17 cellular contexts compared by ENCODE assay signal in genomic region chr12:108101605-108102175, GRCh38. TPM values are rescaled to one million over a fixed set of nuclear protein-coding genes. Genes with fewer than 3 reads are reported as not detected.
DNase-seq lines count a peak whose midpoint lies in the region; ATAC-seq, FAIRE-seq and TF ChIP-seq lines count a peak whose summit lies in the region.
"Had no signal": no experiment of that assay in that cellular context is flagged by ENCODE, and none has a peak within 500 bp of the region (broad histone marks: within the 10 kb centered on the region; RNA-seq: fewer than 3 reads in every experiment).

No MANE protein-coding gene starts in this region.

- H3K27me3 ChIP-seq in GM12878 (replicated peaks in 1 of 2; ENCODE audit: control insufficient read depth in 2 of 2, insufficient read depth in 2 of 2, low read length in 1 of 2) = no peaks in the 10 kb centered on the region
- no peaks in the 10 kb centered on the region for H3K27me3 ChIP-seq in esophagus muscularis mucosa
- H3K27me3 ChIP-seq in neural progenitor cell = no peaks in the 10 kb centered on the region
- H3K27me3 ChIP-seq in CD8-positive, alpha-beta T cell (ENCODE audit: insufficient read depth, low read length) = no peaks in the 10 kb centered on the region
- H3K27me3 ChIP-seq in effector memory CD4-positive, alpha-beta T cell (replicated peaks; ENCODE audit: control insufficient read depth, insufficient read depth, low read length, poor library complexity, severe bottlenecking) = no peaks in the 10 kb centered on the region

- H3K9me3 Mint-ChIP-seq in stimulated activated memory B cell treated with anti-CD40 and anti-IgM and Interleukin-4, amounts not matched to agents 10 μg/mL and 1 μg/mL and 100 μg/mL, for 72 hours = no peaks in the 10 kb centered on the region
- no peaks in the 10 kb centered on the region for H3K9me3 Mint-ChIP-seq in neural progenitor cell
- no peaks in the 10 kb centered on the region for H3K9me3 Mint-ChIP-seq in CD8-positive, alpha-beta T cell
- H3K9me3 Mint-ChIP-seq: CD4-positive, alpha-beta T cell had no signal

- ATAC-seq in GM12878 = peak; percentile 41
- no peak for ATAC-seq in stimulated activated memory B cell treated with anti-CD40 and anti-IgM and Interleukin-4, amounts not matched to agents 10 μg/mL and 1 μg/mL and 100 μg/mL, for 72 hours
- ATAC-seq in CD8-positive, alpha-beta T cell = no peak

- H3K27ac ChIP-seq in GM12878 (ENCODE audit: control insufficient read depth, insufficient read depth) (no peak overlapping the region), esophagus muscularis mucosa (replicated peaks in 1 of 4) (peak overlapping the region in 3 of 4 donors; percentile 1 to 57 (median 9)), neural progenitor cell (no peak overlapping the region)
- H3K27ac ChIP-seq in CD8-positive, alpha-beta T cell (ENCODE audit: low read depth, low read length) = no peak overlapping the region
- H3K27ac ChIP-seq in effector memory CD4-positive, alpha-beta T cell (ENCODE audit: insufficient read depth, low read length, poor library complexity, severe bottlenecking) = no peak overlapping the region
- H3K27ac ChIP-seq: HL-60 had no signal

- no peaks in the 10 kb centered on the region for H3K9me3 ChIP-seq in GM12878 (replicated peaks; ENCODE audit: control insufficient read depth, insufficient read depth, low read length)
- no peaks in the 10 kb centered on the region for H3K9me3 ChIP-seq in esophagus muscularis mucosa
- no peaks in the 10 kb centered on the region for H3K9me3 ChIP-seq in neural progenitor cell (ENCODE audit: low read depth)
- no peaks in the 10 kb centered on the region for H3K9me3 ChIP-seq in CD8-positive, alpha-beta T cell (ENCODE audit: low read length)
- no peaks in the 10 kb centered on the region for H3K9me3 ChIP-seq in effector memory CD4-positive, alpha-beta T cell (ENCODE audit: control insufficient read depth, low read length)
- H3K9me3 ChIP-seq: HAP-1 had no signal

- no peak overlapping the region for H2AFZ ChIP-seq in GM12878 (ENCODE audit: control insufficient read depth, low read depth, low read length)
- no peak overlapping the region for H2AFZ ChIP-seq in neural progenitor cell (replicated peaks)

- WGBS in GM12878 (ENCODE audit: insufficient coverage, insufficient replicate concordance, low lambda C conversion rate, missing lambda C conversion rate) = 27% methylated on average over 3 of the region's 3 CpGs
- 65% methylated on average over 3 of the region's 3 CpGs for WGBS in esophagus muscularis mucosa

- BruUV-seq in GM12878 (replicated peaks; lab: Mats Ljungman, UMichigan) = no TSS peak

- RAD21 ChIA-PET in GM12878 (lab: Charles Lee; ENCODE audit: unreplicated experiment) = interaction anchor here (1.5 kb wide), 1 partner anchor 78 kb away, joined by 4 read pairs; no protein-coding TSS in a partner anchor

- H3K4me2 ChIP-seq in GM12878 (ENCODE audit: control insufficient read depth, insufficient read depth) (no peak overlapping the region), neural progenitor cell (no peak overlapping the region)

- TF ChIP-seq RAD21 in GM12878 (IDR thresholded peaks at IDR 0.05; ENCODE audit: insufficient read depth, low read depth, low read length) = no peak

- TF ChIP-seq CTCF in GM12878 (IDR thresholded peaks at IDR 0.05 in 2 of 3, conservative IDR thresholded peaks at IDR 0.05 in 1 of 3; ENCODE audit: control insufficient read depth in 2 of 3, extremely low read depth in 1 of 3, insufficient read depth in 1 of 3, low read depth in 3 of 3, low read length in 3 of 3) = no peak
- TF ChIP-seq CTCF in esophagus muscularis mucosa (IDR thresholded peaks at IDR 0.05) = no peak
- TF ChIP-seq CTCF in neural progenitor cell (IDR thresholded peaks at IDR 0.05) = no peak
- TF ChIP-seq CTCF in CD8-positive, alpha-beta T cell (IDR thresholded peaks at IDR 0.05) = no peak

- no peaks in the 10 kb centered on the region for H3K36me3 Mint-ChIP-seq in stimulated activated memory B cell treated with anti-CD40 and anti-IgM and Interleukin-4, amounts not matched to agents 10 μg/mL and 1 μg/mL and 100 μg/mL, for 72 hours
- H3K36me3 Mint-ChIP-seq in neural progenitor cell = no peaks in the 10 kb centered on the region
- H3K36me3 Mint-ChIP-seq in CD8-positive, alpha-beta T cell = no peaks in the 10 kb centered on the region

- intact Hi-C loops in GM12878 (cut with micrococcal nuclease; ENCODE audit: unreplicated experiment) = loop anchor here (5.0 to 10.0 kb wide), 2 partner anchors 91 to 353 kb away; no protein-coding TSS in a partner anchor
- intact Hi-C loops in esophagus muscularis mucosa (cut with DNase I) = no loop called here
- intact Hi-C loops in CD8-positive, alpha-beta T cell (cut with DNase I, micrococcal nuclease) = no loop called here

- POLR2A ChIA-PET in GM12878 (lab: Charles Lee) = interaction anchor here (0.5 kb wide), 1 partner anchor 409 kb away, joined by 3 read pairs; no protein-coding TSS in a partner anchor
- POLR2A ChIA-PET in CD8-positive, alpha-beta T cell (lab: Charles Lee) = no interaction called here

- no peaks in the 10 kb centered on the region for H3K4me1 Mint-ChIP-seq in stimulated activated memory B cell treated with anti-CD40 and anti-IgM and Interleukin-4, amounts not matched to agents 10 μg/mL and 1 μg/mL and 100 μg/mL, for 72 hours
- H3K4me1 Mint-ChIP-seq in neural progenitor cell = peaks cover 16% of the 10 kb centered on the region
- H3K4me1 Mint-ChIP-seq in CD8-positive, alpha-beta T cell (ENCODE audit: low read depth) = no peaks in the 10 kb centered on the region

- H3K4me3 ChIP-seq in GM12878 (no peak overlapping the region), esophagus muscularis mucosa (no peak overlapping the region), neural progenitor cell (no peak overlapping the region)
- no peak overlapping the region for H3K4me3 ChIP-seq in CD8-positive, alpha-beta T cell (ENCODE audit: low read depth, low read length)
- no peak overlapping the region for H3K4me3 ChIP-seq in effector memory CD4-positive, alpha-beta T cell (ENCODE audit: insufficient read depth, low read depth, low read length, poor library complexity, severe bottlenecking)
- H3K4me3 ChIP-seq: HAP-1 had no signal

- CTCF ChIA-PET in GM12878 (lab: Yijun Ruan, JAX) = interaction anchor here (1.2 to 1.4 kb wide), 3 partner anchors 10 to 356 kb away, joined by 3 to 4 read pairs (median 4); no protein-coding TSS in a partner anchor
- CTCF ChIA-PET in CD8-positive, alpha-beta T cell (lab: Charles Lee) = no interaction called here

- in situ Hi-C loops in GM12878 (cut with MboI) = no loop called here

- peaks cover 14% of the 10 kb centered on the region for H3K27me3 Mint-ChIP-seq in stimulated activated memory B cell treated with anti-CD40 and anti-IgM and Interleukin-4, amounts not matched to agents 10 μg/mL and 1 μg/mL and 100 μg/mL, for 72 hours
- peaks cover 8% of the 10 kb centered on the region for H3K27me3 Mint-ChIP-seq in neural progenitor cell (ENCODE audit: insufficient read depth, low read depth)
- H3K27me3 Mint-ChIP-seq in CD8-positive, alpha-beta T cell (ENCODE audit: low read depth) = peaks cover 14% of the 10 kb centered on the region

- H3K4me1 ChIP-seq in GM12878 (ENCODE audit: control insufficient read depth, insufficient read depth, low read length) (no peaks in the 10 kb centered on the region; the same call in 1 of the 2 replicates), esophagus muscularis mucosa (peaks cover 0 to 30% (median 22%) of the 10 kb centered on the region in 4 donors), neural progenitor cell (peaks cover under 1% of the 10 kb centered on the region)
- H3K4me1 ChIP-seq in CD8-positive, alpha-beta T cell (ENCODE audit: insufficient read depth, low read length) = no peaks in the 10 kb centered on the region
- H3K4me1 ChIP-seq in effector memory CD4-positive, alpha-beta T cell (ENCODE audit: control insufficient read depth, insufficient read depth, low read length, poor library complexity, severe bottlenecking) = no peaks in the 10 kb centered on the region
- H3K4me1 ChIP-seq: HAP-1 had no signal

- DNase-seq in ELF-1 (ENCODE audit: low read depth, low spot score) (peak; percentile 12), GM12878 (ENCODE audit: low read depth, low spot score) (no peak), esophagus muscularis mucosa (ENCODE audit: extremely low spot score) (no peak), neural progenitor cell (ENCODE audit: low spot score) (no peak)
- no peak for DNase-seq in CD8-positive, alpha-beta T cell
- no peak for DNase-seq in effector memory CD4-positive, alpha-beta T cell
- DNase-seq: ACHN; C1 segment of cervical spinal cord; CD4-positive, alpha-beta T cell; DND-41; GF-D8; Karpas-422 had no signal

- no peak for TF ChIP-seq POLR2A in GM12878 (IDR thresholded peaks at IDR 0.05; ENCODE audit: low read depth, low read length)
- no peak for TF ChIP-seq POLR2A in esophagus muscularis mucosa (IDR thresholded peaks at IDR 0.05; ENCODE audit: low read depth)

- TF ChIP-seq EP300 in GM12878 (IDR thresholded peaks at IDR 0.05; ENCODE audit: borderline replicate concordance in 1 of 2, control insufficient read depth in 1 of 2, low read depth in 2 of 2, low read length in 2 of 2) (no peak), esophagus muscularis mucosa (IDR thresholded peaks at IDR 0.05) (no peak)

- H3K79me2 ChIP-seq in GM12878 (ENCODE audit: control insufficient read depth, insufficient read depth, low read length) (no peaks in the 10 kb centered on the region), neural progenitor cell (ENCODE audit: low read depth) (no peaks in the 10 kb centered on the region)

- no peak overlapping the region for H3K4me3 Mint-ChIP-seq in stimulated activated memory B cell treated with anti-CD40 and anti-IgM and Interleukin-4, amounts not matched to agents 10 μg/mL and 1 μg/mL and 100 μg/mL, for 72 hours
- no peak overlapping the region for H3K4me3 Mint-ChIP-seq in neural progenitor cell
- H3K4me3 Mint-ChIP-seq in CD8-positive, alpha-beta T cell = no peak overlapping the region
- H3K4me3 Mint-ChIP-seq: CD4-positive, alpha-beta T cell had no signal

- peak overlapping the region; percentile 40 for H3K27ac Mint-ChIP-seq in stimulated activated memory B cell treated with anti-CD40 and anti-IgM and Interleukin-4, amounts not matched to agents 10 μg/mL and 1 μg/mL and 100 μg/mL, for 72 hours
- H3K27ac Mint-ChIP-seq in neural progenitor cell = no peak overlapping the region
- no peak overlapping the region for H3K27ac Mint-ChIP-seq in CD8-positive, alpha-beta T cell
- H3K27ac Mint-ChIP-seq: CD4-positive, alpha-beta T cell had no signal

- no peak for FAIRE-seq in GM12878 (lab: Jason Lieb, UNC)
- FAIRE-seq: GM18507 had no signal

- no peaks in the 10 kb centered on the region for H3K36me3 ChIP-seq in GM12878 (ENCODE audit: control insufficient read depth in 2 of 2, insufficient read depth in 2 of 2, low read length in 1 of 2)
- no peaks in the 10 kb centered on the region for H3K36me3 ChIP-seq in esophagus muscularis mucosa
- H3K36me3 ChIP-seq in neural progenitor cell = no peaks in the 10 kb centered on the region
- H3K36me3 ChIP-seq in CD8-positive, alpha-beta T cell (ENCODE audit: insufficient read depth, low read length) = no peaks in the 10 kb centered on the region
- no peaks in the 10 kb centered on the region for H3K36me3 ChIP-seq in effector memory CD4-positive, alpha-beta T cell (ENCODE audit: control insufficient read depth, insufficient read depth, low read length)
- H3K36me3 ChIP-seq: HAP-1 had no signal

- H3K9ac ChIP-seq in GM12878 (ENCODE audit: control insufficient read depth, insufficient read depth, low read length) (no peak overlapping the region), neural progenitor cell (no peak overlapping the region)

- SMC1A ChIA-PET in GM12878 (lab: Charles Lee; ENCODE audit: uncharacterized antibody, unreplicated experiment) = interaction anchor here (1.0 to 1.3 kb wide), 3 partner anchors 81 to 355 kb away, joined by 3 read pairs; no protein-coding TSS in a partner anchor

- H4K20me1 ChIP-seq in GM12878 (ENCODE audit: control insufficient read depth, insufficient read depth) = no peaks in the 10 kb centered on the region
- H4K20me1 ChIP-seq in neural progenitor cell (ENCODE audit: low read depth) = no peaks in the 10 kb centered on the region

- no peaks in the 10 kb centered on the region for H3F3A ChIP-seq in neural progenitor cell (ENCODE audit: low read depth)

RNA-seq across cellular contexts. Expression of gene WSCD2, which starts 27.4 kb away (rescaled TPM):
- not detected in 2 replicates for total RNA-seq in GM12878 (2013; cell fraction: nucleolus; rRNA removed)
- total RNA-seq in GM12878 (2014; rRNA removed) (not detected in 2 replicates), GM12878 (2014; rRNA removed; fragmentation: Illumina TruSeq; extraction: Trizol) (not detected in 2 replicates), GM12878 (2021) (not detected in 2 replicates), esophagus muscularis mucosa (10 to 100 TPM; 24.7 to 47.9 (median 30.4) TPM), neural progenitor cell (ENCODE audit: low replicate concordance) (3.0 and 6.6 TPM in 2 replicates)
- polyA plus RNA-seq in GM12878 (2011; ENCODE audit: low read depth) = not detected
- polyA plus RNA-seq in GM12878 (2011; rRNA removed) (not detected in 2 replicates), GM12878 (2014; fragmentation: Illumina TruSeq; extraction: Trizol) (not detected in 2 replicates), GM12878 (2014; fragmentation: Nextera tagmentation; extraction: Ambion mirVana) (not detected), GM12878 (2014; rRNA removed) (0.41 TPM in 1 of 2 replicates, not detected in the other), GM12878 (2016; fragmentation: Nextera tagmentation; extraction: Ambion mirVana) (not detected)
- polyA plus RNA-seq in GM12878 (2011; cell fraction: cytosol; rRNA removed) = not detected in 2 replicates
- not detected in 2 replicates for polyA plus RNA-seq in GM12878 (2011; cell fraction: nucleus; rRNA removed)
- polyA plus RNA-seq in GM12878 (2012) = not detected in 2 replicates
- polyA minus RNA-seq in GM12878 (2011; rRNA and poly(A)+ RNA removed) = not detected in 2 replicates
- not detected in 2 replicates for polyA minus RNA-seq in GM12878 (2011; cell fraction: cytosol; rRNA and poly(A)+ RNA removed)
- not detected in 2 replicates for polyA minus RNA-seq in GM12878 (2011; cell fraction: nucleus; rRNA and poly(A)+ RNA removed)
- not detected for total RNA-seq in CD8-positive, alpha-beta T cell
- total RNA-seq: A172; CD4-positive, alpha-beta T cell had no signal

Comparison
In these comparisons a context has a peak if more than half of its experiments do, and no peak if none do; other contexts are left out.
1. H3K27ac ChIP-seq: peak in esophagus muscularis mucosa (3 of 4); none in GM12878 (single experiment), neural progenitor cell (single experiment), CD8-positive, alpha-beta T cell (single experiment) and effector memory CD4-positive, alpha-beta T cell (single experiment).